10 cellular contexts compared by ENCODE assay signal in the genomic region with DNA sequence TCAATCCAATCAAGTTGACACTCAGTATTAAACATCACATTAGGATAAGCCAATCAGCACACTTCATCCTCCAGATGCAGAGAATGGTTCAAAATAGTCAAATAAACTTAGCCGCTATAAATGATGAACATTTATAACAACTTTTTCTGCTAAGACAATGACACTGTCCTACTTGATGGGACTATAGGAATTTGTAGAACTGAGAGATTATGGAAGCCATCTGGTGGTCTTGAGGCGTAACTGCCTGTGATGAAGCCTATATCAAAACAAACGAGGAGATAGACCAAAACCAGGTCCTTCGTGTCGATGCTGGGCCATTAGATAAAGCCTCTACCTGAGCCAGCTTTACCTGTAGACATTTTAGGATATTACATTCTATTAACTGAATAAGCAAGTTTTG.
A peak's percentile ranks its signal among the peaks of the same experiment; 100 is the strongest.
DNase-seq lines count a peak whose midpoint lies in the region; ATAC-seq and FAIRE-seq lines count a peak whose summit lies in the region.
"Had no signal": no experiment of that assay in that cellular context is flagged by ENCODE, and none has a peak within 500 bp of the region (broad histone marks: within the 10 kb centered on the region; RNA-seq: fewer than 3 reads in every experiment).

No MANE protein-coding gene starts in this region.

- H3K27ac ChIP-seq in small intestine (ENCODE audit: low read depth in 1 of 2, low read length in 1 of 2) = no peak overlapping the region
- no peak overlapping the region for H3K27ac ChIP-seq in CD4-positive, alpha-beta memory T cell (ENCODE audit: low read depth, low read length)

- H3K4me3 Mint-ChIP-seq in CD4-positive, alpha-beta memory T cell = no peak overlapping the region
- H3K4me3 Mint-ChIP-seq: dendritic cell treated with granulocyte-macrophage colony-stimulating factor and Interleukin-4, amounts not matched to agents 40 ng/mL and 50 ng/mL, for 4 days had no signal

- no peaks in the 10 kb centered on the region for H3K4me1 ChIP-seq in small intestine (ENCODE audit: control insufficient read depth in 2 of 2, insufficient read depth in 1 of 2, low read depth in 1 of 2, low read length in 1 of 2)
- no peaks in the 10 kb centered on the region for H3K4me1 ChIP-seq in CD4-positive, alpha-beta memory T cell (ENCODE audit: insufficient read depth, low read length)
- H3K4me1 ChIP-seq: HAP-1 had no signal

- peaks cover 1% of the 10 kb centered on the region for H3K9me3 ChIP-seq in small intestine (ENCODE audit: control insufficient read depth, low read depth)
- no peaks in the 10 kb centered on the region for H3K9me3 ChIP-seq in CD4-positive, alpha-beta memory T cell (ENCODE audit: control insufficient read depth in 1 of 2, low read length in 2 of 2)
- H3K9me3 ChIP-seq: HAP-1 had no signal

- no peak for FAIRE-seq in small intestine (lab: Jason Lieb, UNC)

- H3K4me3 ChIP-seq in small intestine (ENCODE audit: low read depth in 1 of 2, low read length in 2 of 2) = no peak overlapping the region
- H3K4me3 ChIP-seq in CD4-positive, alpha-beta memory T cell (ENCODE audit: low read length in 2 of 2) = no peak overlapping the region
- H3K4me3 ChIP-seq: HAP-1 had no signal

- H3K36me3 Mint-ChIP-seq in CD4-positive, alpha-beta memory T cell = no peaks in the 10 kb centered on the region

- DNase-seq in AG08396 (ENCODE audit: low spot score) (peak; percentile 12), NAMALWA (ENCODE audit: low spot score) (peak; percentile 61), dermis microvascular lymphatic vessel endothelial cell (ENCODE audit: low read depth in 2 of 2) (peak; percentile 27 to 50), small intestine (peak; percentile 3), DMS79 treated with DMSO at 0.1 percent for 48 hours (lab: John Stamatoyannopoulos, UW) (no peak)
- no peak for DNase-seq in CD4-positive, alpha-beta memory T cell

- no peaks in the 10 kb centered on the region for H3K36me3 ChIP-seq in small intestine (ENCODE audit: control insufficient read depth in 2 of 2, insufficient read depth in 2 of 2, low read length in 2 of 2)
- H3K36me3 ChIP-seq in CD4-positive, alpha-beta memory T cell (ENCODE audit: insufficient read depth, low read length) = no peaks in the 10 kb centered on the region
- H3K36me3 ChIP-seq: HAP-1 had no signal

- ATAC-seq in GM19035 (IDR thresholded peaks at IDR 0.05; ENCODE audit: unreplicated experiment) (peak; percentile 69), GM21737 (IDR thresholded peaks at IDR 0.05; ENCODE audit: unreplicated experiment) (no peak)

- CTCF ChIA-PET in CD4-positive, alpha-beta memory T cell (lab: Charles Lee; ENCODE audit: partially characterized antibody) = no interaction called here

- no peak overlapping the region for H3K27ac Mint-ChIP-seq in CD4-positive, alpha-beta memory T cell
- H3K27ac Mint-ChIP-seq: dendritic cell treated with granulocyte-macrophage colony-stimulating factor and Interleukin-4, amounts not matched to agents 40 ng/mL and 50 ng/mL, for 4 days had no signal

- no peaks in the 10 kb centered on the region for H3K27me3 ChIP-seq in small intestine (ENCODE audit: control insufficient read depth in 2 of 2, insufficient read depth in 2 of 2, low read length in 2 of 2)
- no peaks in the 10 kb centered on the region for H3K27me3 ChIP-seq in CD4-positive, alpha-beta memory T cell (ENCODE audit: insufficient read depth, low read length)

- intact Hi-C loops in CD4-positive, alpha-beta memory T cell (cut with micrococcal nuclease) = no loop called here

- no peaks in the 10 kb centered on the region for H3K27me3 Mint-ChIP-seq in CD4-positive, alpha-beta memory T cell
- H3K27me3 Mint-ChIP-seq: dendritic cell treated with granulocyte-macrophage colony-stimulating factor and Interleukin-4, amounts not matched to agents 40 ng/mL and 50 ng/mL, for 4 days had no signal

- POLR2A ChIA-PET in CD4-positive, alpha-beta memory T cell (lab: Charles Lee; ENCODE audit: partially characterized antibody) = no interaction called here

- H3K4me1 Mint-ChIP-seq in CD4-positive, alpha-beta memory T cell = no peaks in the 10 kb centered on the region

- 32 to 47% (median 42%) methylated on average over 5 of the region's 5 CpGs for WGBS in small intestine, 3 donors

- H3K9me3 Mint-ChIP-seq in CD4-positive, alpha-beta memory T cell = no peaks in the 10 kb centered on the region
- H3K9me3 Mint-ChIP-seq: dendritic cell treated with granulocyte-macrophage colony-stimulating factor and Interleukin-4, amounts not matched to agents 40 ng/mL and 50 ng/mL, for 4 days had no signal

Comparison
In these comparisons a context has a peak if more than half of its experiments do, and no peak if none do; other contexts are left out.
1. DNase-seq: peak in AG08396 (single experiment), NAMALWA (single experiment), dermis microvascular lymphatic vessel endothelial cell (2 of 2) and small intestine (single experiment); none in DMS79 treated with DMSO at 0.1 percent for 48 hours (single experiment) and CD4-positive, alpha-beta memory T cell (0 of 5).